Comparison of ENCODE assay signal across 24 cellular contexts in the genomic region with DNA sequence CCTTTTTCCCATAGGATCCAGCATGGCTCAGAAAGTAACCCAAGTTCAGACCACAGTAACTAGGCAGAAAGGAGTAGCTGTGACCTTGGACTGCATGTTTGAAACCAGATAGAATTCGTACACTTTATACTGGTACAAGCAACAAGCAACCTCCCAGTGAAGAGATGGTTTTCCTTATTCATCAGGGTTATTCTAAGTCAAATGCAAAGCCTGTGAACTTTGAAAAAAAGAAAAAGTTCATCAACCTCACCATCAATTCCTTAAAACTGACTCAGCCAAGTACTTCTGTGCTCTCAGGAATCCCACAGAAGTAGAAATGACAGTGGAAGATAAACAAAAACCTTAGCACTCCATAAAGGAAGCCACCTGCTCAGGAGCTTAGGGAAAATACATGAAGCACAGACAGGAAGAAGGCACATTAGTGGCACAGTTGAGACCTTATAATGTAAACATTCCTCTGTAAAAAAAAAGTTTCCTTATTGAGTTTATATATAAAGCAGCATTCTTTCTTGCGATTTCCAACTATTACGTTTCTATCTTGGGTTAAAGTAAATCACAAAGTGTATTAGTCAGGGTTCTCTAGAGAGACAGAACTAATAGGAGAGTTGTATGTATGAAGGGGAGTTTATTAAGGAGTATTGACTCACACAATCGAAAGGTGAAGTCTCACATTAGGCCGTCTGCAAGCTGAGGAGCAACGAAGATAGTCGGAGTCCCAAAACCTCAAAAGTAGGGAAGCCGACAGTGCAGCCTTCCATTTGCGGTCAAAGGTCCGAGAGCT.
DNase-seq lines count a peak whose midpoint lies in the region; ATAC-seq and TF ChIP-seq lines count a peak whose summit lies in the region.
"Had no signal": no experiment of that assay in that cellular context is flagged by ENCODE, and none has a peak within 500 bp of the region (broad histone marks: within the 10 kb centered on the region; RNA-seq: fewer than 3 reads in every experiment).

No MANE protein-coding gene starts in this region.

- H3K9ac ChIP-seq in mammary epithelial cell (ENCODE audit: insufficient read depth, low read length), result no peak overlapping the region

- 94% methylated on average over 9 of the region's 10 CpGs for WGBS in mammary epithelial cell (ENCODE audit: low coverage, missing lambda C conversion rate)

- BruUV-seq in mammary epithelial cell (replicated peaks; lab: Mats Ljungman, UMichigan) (no TSS peak), MCF 10A (replicated peaks; lab: Mats Ljungman, UMichigan) (no TSS peak)

- H3K36me3 Mint-ChIP-seq in MCF 10A (ENCODE audit: insufficient read depth, unreplicated experiment), result no peaks in the 10 kb centered on the region

- intact Hi-C loops in mammary epithelial cell (cut with micrococcal nuclease), result no loop called here
- intact Hi-C loops in MCF 10A (cut with micrococcal nuclease), result no loop called here
- intact Hi-C loops in left ventricle myocardium inferior (cut with micrococcal nuclease), result no loop called here

- dilution Hi-C loops in mammary epithelial cell (cut with HindIII; ENCODE audit: low sequenced_read_pairs), result no loop called here

- H3K9me3 Mint-ChIP-seq in MCF 10A (ENCODE audit: unreplicated experiment), result no peaks in the 10 kb centered on the region
- H3K9me3 Mint-ChIP-seq: nephron progenitor cell had no signal

- H3K9me3 ChIP-seq in mammary epithelial cell (replicated peaks; ENCODE audit: insufficient read depth, low read length) (no peaks in the 10 kb centered on the region), left ventricle myocardium inferior (replicated peaks) (no peaks in the 10 kb centered on the region)
- H3K9me3 ChIP-seq: Peyer's patch had no signal

- in situ Hi-C loops in mammary epithelial cell (cut with MboI; ENCODE audit: low sequenced_read_pairs in 2 of 2), result no loop called here

- H3K4me3 Mint-ChIP-seq in MCF 10A (ENCODE audit: unreplicated experiment), result no peak overlapping the region
- H3K4me3 Mint-ChIP-seq: nephron progenitor cell had no signal

- H3K27me3 Mint-ChIP-seq in MCF 10A (ENCODE audit: insufficient read depth, unreplicated experiment), result no peaks in the 10 kb centered on the region

- H3K79me2 ChIP-seq in mammary epithelial cell (ENCODE audit: insufficient read depth, low read length), result no peaks in the 10 kb centered on the region

- no peaks in the 10 kb centered on the region for H4K20me1 ChIP-seq in mammary epithelial cell (ENCODE audit: insufficient read depth, low read length)

- ATAC-seq in GM21529 (IDR thresholded peaks at IDR 0.05; ENCODE audit: unreplicated experiment), result no peak
- ATAC-seq in HG03280 (IDR thresholded peaks at IDR 0.05; ENCODE audit: unreplicated experiment), result no peak
- ATAC-seq: K562 had no signal

- H3K4me1 ChIP-seq in mammary epithelial cell (ENCODE audit: insufficient read depth, low read length) (no peaks in the 10 kb centered on the region), left ventricle myocardium inferior (no peaks in the 10 kb centered on the region)
- H3K4me1 ChIP-seq: Peyer's patch had no signal

- H3K36me3 ChIP-seq in mammary epithelial cell (ENCODE audit: insufficient read depth, low read length) (no peaks in the 10 kb centered on the region), kidney epithelial cell (ENCODE audit: control insufficient read depth, insufficient read depth, low read length) (no peaks in the 10 kb centered on the region), left ventricle myocardium inferior (no peaks in the 10 kb centered on the region)
- H3K36me3 ChIP-seq: Peyer's patch had no signal

- no peak overlapping the region for H2AFZ ChIP-seq in mammary epithelial cell (ENCODE audit: low read depth, low read length)

- POLR2A ChIA-PET in MCF 10A (lab: Yijun Ruan, JAX), result no interaction called here

- no peak for TF ChIP-seq CTCF in mammary epithelial cell (conservative IDR thresholded peaks at IDR 0.05 in 1 of 2, IDR thresholded peaks at IDR 0.05 in 1 of 2; ENCODE audit: extremely low read depth in 1 of 2, insufficient read depth in 1 of 2, low read depth in 1 of 2, low read length in 2 of 2)
- TF ChIP-seq CTCF in MCF 10A (IDR thresholded peaks at IDR 0.05; ENCODE audit: unreplicated experiment), result no peak
- TF ChIP-seq CTCF in kidney epithelial cell (IDR thresholded peaks at IDR 0.05; ENCODE audit: insufficient read depth, low read length, poor library complexity, severe bottlenecking), result no peak
- TF ChIP-seq CTCF in left ventricle myocardium inferior (IDR thresholded peaks at IDR 0.05; ENCODE audit: borderline replicate concordance), result no peak

- peak; percentile 21 for DNase-seq in mammary epithelial cell
- DNase-seq in MCF 10A (ENCODE audit: unreplicated experiment), result no peak
- DNase-seq in astrocyte of the hippocampus (ENCODE audit: low read depth, low spot score), result peak; percentile 18
- DNase-seq in kidney epithelial cell (ENCODE audit: low read depth), result peak; percentile 88
- no peak for DNase-seq in left ventricle myocardium inferior
- DNase-seq in NCI-H524 treated with DMSO at 0.1 percent for 48 hours (lab: John Stamatoyannopoulos, UW), result no peak
- DNase-seq: activated CD4-positive, alpha-beta T cell treated with anti-CD3 and anti-CD28 coated beads for 4 hours; activated CD8-positive, alpha-beta memory T cell treated with anti-CD3 and anti-CD28 coated beads, Interleukin-2, amount 50 U/mL, for 48 hours; activated naive CD4-positive, alpha-beta T cell; anterior cingulate cortex; C1 segment of cervical spinal cord; DMS153; glutamatergic neuron; NCI-H1092 treated with DMSO at 0.1 percent for 48 hours; NCI-H748 treated with DMSO at 0.1 percent for 48 hours; nephron progenitor cell; Peyer's patch; stimulated activated CD4-positive, alpha-beta T cell treated with anti-CD3 and anti-CD28 coated beads, Interleukin-15, amount 100 ng/mL, for 24 hours; stimulated activated naive CD4-positive, alpha-beta T cell treated with Interleukin-2 at 50 U/mL for 16 hours had no signal

- H3K27ac ChIP-seq in mammary epithelial cell (ENCODE audit: insufficient read depth, low read depth, low read length), result no peak overlapping the region
- no peak overlapping the region for H3K27ac ChIP-seq in left ventricle myocardium inferior (replicated peaks)
- H3K27ac ChIP-seq: 22Rv1, epithelial cell of prostate had no signal

- CTCF ChIA-PET in mammary epithelial cell (lab: Charles Lee; ENCODE audit: low non-redundant PET) (no interaction called here), MCF 10A (lab: Yijun Ruan, JAX) (no interaction called here)

- H3K4me1 Mint-ChIP-seq in MCF 10A (ENCODE audit: insufficient read depth, unreplicated experiment), result no peaks in the 10 kb centered on the region
- H3K4me1 Mint-ChIP-seq: nephron progenitor cell had no signal

- H3K27ac Mint-ChIP-seq in MCF 10A (ENCODE audit: low read depth, unreplicated experiment), result no peak overlapping the region
- H3K27ac Mint-ChIP-seq: nephron progenitor cell had no signal

- no peak overlapping the region for H3K4me3 ChIP-seq in mammary epithelial cell (replicated peaks in 1 of 3; ENCODE audit: insufficient read depth in 1 of 3, low read depth in 2 of 3, low read length in 3 of 3)
- H3K4me3 ChIP-seq in kidney epithelial cell (ENCODE audit: low read depth, low read length), result no peak overlapping the region
- H3K4me3 ChIP-seq in left ventricle myocardium inferior, result no peak overlapping the region
- H3K4me3 ChIP-seq: K562, Peyer's patch had no signal

- H3K27me3 ChIP-seq in mammary epithelial cell (ENCODE audit: insufficient read depth, low read length) (no peaks in the 10 kb centered on the region), kidney epithelial cell (ENCODE audit: control insufficient read depth, insufficient read depth, low read length) (no peaks in the 10 kb centered on the region), left ventricle myocardium inferior (ENCODE audit: low read depth) (no peaks in the 10 kb centered on the region)
- H3K27me3 ChIP-seq: Peyer's patch had no signal

- no peak overlapping the region for H3K4me2 ChIP-seq in mammary epithelial cell (ENCODE audit: insufficient read depth, low read depth, low read length)

Comparison
In these comparisons a context has a peak if more than half of its experiments do, and no peak if none do; other contexts are left out.
1. DNase-seq: peak in mammary epithelial cell (single experiment), astrocyte of the hippocampus (single experiment) and kidney epithelial cell (single experiment); none in MCF 10A (single experiment), left ventricle myocardium inferior (single experiment) and NCI-H524 treated with DMSO at 0.1 percent for 48 hours (single experiment).